ENCODE assay signal across 14 cellular contexts in genomic region chr7:28539289-28539981, GRCh38.
DNase-seq lines count a peak whose midpoint lies in the region; ATAC-seq lines count a peak whose summit lies in the region.
"Had no signal": no experiment of that assay in that cellular context is flagged by ENCODE, and none has a peak within 500 bp of the region (broad histone marks: within the 10 kb centered on the region; RNA-seq: fewer than 3 reads in every experiment).

No MANE protein-coding gene starts in this region.

- ATAC-seq in GM21717 (IDR thresholded peaks at IDR 0.05; ENCODE audit: unreplicated experiment) (peak; percentile 96), HG03108 (IDR thresholded peaks at IDR 0.05; ENCODE audit: unreplicated experiment) (peak; percentile 93)
- ATAC-seq: activated naive CD4-positive, alpha-beta T cell treated with anti-CD3 and anti-CD28 coated beads, Interleukin-2, amount 50 U/mL, for 72 hours; left lobe of liver; T-helper 17 cell had no signal

- DNase-seq in NCI-H2171 treated with DMSO at 0.1 percent for 48 hours (lab: John Stamatoyannopoulos, UW) = peak; percentile 31
- DNase-seq in NCI-H2171 (lab: John Stamatoyannopoulos, UW) = no peak
- DNase-seq in islet precursor cell = no peak
- no peak for DNase-seq in dermis blood vessel endothelial cell
- no peak for DNase-seq in germinal center (ENCODE audit: low spot score)
- DNase-seq in AG20443 (ENCODE audit: low spot score) = no peak
- DNase-seq: 8988T; activated CD4-positive, alpha-beta T cell treated with anti-CD3 and anti-CD28 coated beads, Interleukin-2, amount 50 U/mL, for 48 hours; colonic mucosa; T-helper 17 cell had no signal
